In the genomic region with DNA sequence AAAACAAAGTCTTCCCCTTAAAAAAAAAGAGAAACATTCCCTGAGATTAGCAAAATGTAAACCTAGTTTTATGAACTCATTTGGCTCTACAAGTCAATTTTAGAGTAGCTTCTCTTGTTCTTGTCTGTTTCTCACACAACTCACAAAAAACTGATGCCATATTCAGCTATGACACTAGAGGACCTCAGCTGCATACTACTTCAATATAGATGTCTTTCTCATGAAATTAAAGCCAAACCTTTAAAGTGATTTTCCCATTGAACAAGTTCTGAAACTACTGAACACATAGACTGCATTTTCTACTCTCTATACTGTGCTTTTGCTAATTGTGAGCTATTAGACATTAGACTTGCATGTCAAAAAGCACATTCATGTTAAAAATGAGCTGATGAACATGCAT, we compare ENCODE assay signal across 9 cellular contexts. TPM values are rescaled to one million over a fixed set of nuclear protein-coding genes. Genes with fewer than 3 reads are reported as not detected.
A peak's percentile ranks its signal among the peaks of the same experiment; 100 is the strongest.
DNase-seq lines count a peak whose midpoint lies in the region; ATAC-seq, FAIRE-seq and TF ChIP-seq lines count a peak whose summit lies in the region.
"Had no signal": no experiment of that assay in that cellular context is flagged by ENCODE, and none has a peak within 500 bp of the region (broad histone marks: within the 10 kb centered on the region; RNA-seq: fewer than 3 reads in every experiment).

No MANE protein-coding gene starts in this region.

- H3K4me1 ChIP-seq in ascending aorta, result peaks cover 0 to 6% of the 10 kb centered on the region in 2 donors

- H3K27me3 ChIP-seq in ascending aorta, result no peaks in the 10 kb centered on the region
- H3K27me3 ChIP-seq: neutrophil had no signal

- intact Hi-C loops in ascending aorta (cut with DNase I), result loop anchor here (5.0 kb wide), 3 partner anchors 101 to 916 kb away; partner anchors contain the start of gene GIMD1

- TF ChIP-seq CTCF in D721Med (IDR thresholded peaks at IDR 0.05; ENCODE audit: insufficient read depth, missing control alignments) (peak; percentile 60), ascending aorta (IDR thresholded peaks at IDR 0.05) (peak; percentile 18 to 59 (median 58))

- no peak overlapping the region for H3K4me3 ChIP-seq in ascending aorta

- peak; percentile 86 for FAIRE-seq in D721Med (lab: Jason Lieb, UNC)

- peak; percentile 74 for ATAC-seq in GM19395 (IDR thresholded peaks at IDR 0.05; ENCODE audit: unreplicated experiment)

- no peaks in the 10 kb centered on the region for H3K36me3 ChIP-seq in ascending aorta
- H3K36me3 ChIP-seq: neutrophil had no signal

- no peak overlapping the region for H3K27ac ChIP-seq in ascending aorta
- H3K27ac ChIP-seq: neutrophil had no signal

- H3K9me3 ChIP-seq in ascending aorta, result no peaks in the 10 kb centered on the region
- H3K9me3 ChIP-seq: neutrophil had no signal

- DNase-seq in D721Med (ENCODE audit: insufficient read length, low spot score) (no peak), LHCN-M2 (ENCODE audit: low read depth) (peak; percentile 64), ascending aorta (ENCODE audit: low spot score in 2 of 2) (no peak), lung microvascular endothelial cell (ENCODE audit: low read depth in 2 of 2) (peak; percentile 71 to 72)
- no peak for DNase-seq in activated CD4-positive, CD25-positive, alpha-beta regulatory T cell treated with anti-CD3 and anti-CD28 coated beads, Interleukin-2, amount 50 U/mL, for 72 hours
- DNase-seq in activated CD4-positive, alpha-beta T cell treated with anti-CD3 and anti-CD28 coated beads for 48 hours, result no peak
- DNase-seq in stimulated activated naive CD4-positive, alpha-beta T cell treated with Interleukin-2 at 50 U/mL for 16 hours (lab: John Stamatoyannopoulos, UW), result no peak

RNA-seq across cellular contexts. Expression of gene TBCK, which starts 49.8 kb away (rescaled TPM):
- total RNA-seq in LHCN-M2 (2014; rRNA removed) (30.1 and 35.6 TPM in 2 replicates), ascending aorta (35.7 TPM), lung microvascular endothelial cell (15.9 and 25.4 TPM in 2 replicates)
- polyA plus RNA-seq in LHCN-M2 (2012), result 15.2 TPM

RNA-seq across cellular contexts. Expression of gene AIMP1, which starts 50.1 kb away (rescaled TPM):
- total RNA-seq in LHCN-M2 (2014; rRNA removed) (31.0 and 32.0 TPM in 2 replicates), ascending aorta (14.9 TPM), lung microvascular endothelial cell (10.5 and 11.3 TPM in 2 replicates)
- 33.3 TPM for polyA plus RNA-seq in LHCN-M2 (2012)

Comparison
In these comparisons a context has a peak if more than half of its experiments do, and no peak if none do; other contexts are left out.
1. DNase-seq: peak in LHCN-M2 (single experiment) and lung microvascular endothelial cell (2 of 2); none in D721Med (single experiment), ascending aorta (0 of 2), activated CD4-positive, CD25-positive, alpha-beta regulatory T cell treated with anti-CD3 and anti-CD28 coated beads, Interleukin-2, amount 50 U/mL, for 72 hours (single experiment), activated CD4-positive, alpha-beta T cell treated with anti-CD3 and anti-CD28 coated beads for 48 hours (single experiment) and stimulated activated naive CD4-positive, alpha-beta T cell treated with Interleukin-2 at 50 U/mL for 16 hours (single experiment).